In genomic region chr1:89552481-89553194, GRCh38 we compare ENCODE assay signal across 1 cellular context.
TF ChIP-seq lines count a peak whose summit lies in the region.

No MANE protein-coding gene starts in this region.

TF ChIP-seq in A549, 52 proteins besides CTCF, POLR2A, EP300 and RAD21 (continued from another document):
- TF ChIP-seq REST (IDR thresholded peaks at IDR 0.05) (no peak), CEBPB (IDR thresholded peaks at IDR 0.05) (no peak; a peak in 1 of 4 replicates), CHD2 (IDR thresholded peaks at IDR 0.05; ENCODE audit: low read length, partially characterized antibody) (no peak), CHD4 (IDR thresholded peaks at IDR 0.05; ENCODE audit: borderline replicate concordance) (no peak)
TF ChIP-seq in A549: peak in this region for 0.
